8 cellular contexts compared by ENCODE assay signal in the genomic region with DNA sequence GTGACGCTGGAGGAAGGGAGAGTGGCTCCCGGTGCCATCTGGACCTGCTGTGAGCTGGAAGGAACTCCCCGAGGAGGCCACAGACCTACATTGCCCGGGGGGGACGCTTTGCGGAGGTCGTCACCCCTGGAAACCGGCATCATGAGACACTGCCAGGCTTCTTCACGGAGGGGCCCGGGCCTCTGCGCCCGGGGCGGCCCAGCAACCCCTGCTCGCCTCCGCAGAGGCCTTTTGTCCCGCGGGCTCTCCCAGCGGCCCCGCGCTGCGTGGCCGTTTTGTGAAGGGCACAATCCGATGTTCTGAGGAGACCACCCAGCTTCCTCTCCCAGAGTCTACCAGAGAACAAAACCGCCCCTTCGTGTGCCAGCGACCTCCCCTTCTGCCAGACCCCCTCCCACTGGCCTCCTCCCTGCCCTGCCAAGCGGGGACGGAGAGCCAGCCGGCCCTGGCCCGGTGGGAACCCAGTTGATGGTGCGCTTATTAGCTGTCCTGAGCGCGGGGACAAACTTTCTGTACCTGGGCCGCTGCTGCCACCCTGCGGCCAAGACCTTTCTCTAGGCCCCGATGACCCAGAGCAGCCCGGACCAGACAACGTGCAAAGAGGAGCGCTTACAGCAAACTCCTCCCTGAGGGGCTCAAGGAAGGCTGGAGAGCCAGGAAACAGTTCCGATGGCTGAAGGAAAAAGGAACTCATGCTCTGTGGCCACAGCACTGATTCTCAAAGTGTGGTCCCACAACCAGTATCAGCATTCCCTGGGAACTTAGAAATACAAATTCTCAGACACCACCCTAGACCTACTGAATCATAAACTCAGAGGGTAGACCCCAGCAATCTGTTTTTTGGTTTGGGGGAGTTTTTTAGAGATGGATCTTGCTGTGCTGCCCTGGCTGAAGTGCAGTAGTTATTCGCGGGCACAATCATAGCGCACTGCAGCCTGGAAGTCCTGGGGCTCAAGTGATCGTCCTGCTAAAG.
DNase-seq lines count a peak whose midpoint lies in the region; ATAC-seq, FAIRE-seq and TF ChIP-seq lines count a peak whose summit lies in the region.

No MANE protein-coding gene starts in this region.

- H3K9me3 ChIP-seq in neural progenitor cell (ENCODE audit: low read depth): no peaks in the 10 kb centered on the region

- H3K36me3 ChIP-seq in neural progenitor cell: no peaks in the 10 kb centered on the region

- no peak overlapping the region for H3K27ac ChIP-seq in neural progenitor cell

- peak overlapping the region; percentile 74 for H2AFZ ChIP-seq in neural progenitor cell (replicated peaks)

- peak; percentile 78 for FAIRE-seq in GM18507 (lab: Jason Lieb, UNC)
- peak; percentile 13 for FAIRE-seq in urothelium cell line (lab: Jason Lieb, UNC)

- DNase-seq in AG04449 (ENCODE audit: low read depth, low spot score) (no peak), GM18507 (ENCODE audit: extremely low spot score, insufficient read length, low read depth) (no peak), NCI-H524 treated with DMSO at 0.1 percent for 48 hours (lab: John Stamatoyannopoulos, UW) (peak; percentile 52), germinal center (ENCODE audit: low spot score) (peak; percentile 64), neural progenitor cell (ENCODE audit: low spot score) (peak; percentile 91), urothelium cell line (ENCODE audit: low spot score) (peak; percentile 85)
- peak; percentile 60 to 63 for DNase-seq in activated T-cell treated with anti-CD3 and anti-CD28 coated beads, Interleukin-2, amount 50 U/mL, for 72 hours

- TF ChIP-seq CTCF in AG04449 (IDR thresholded peaks at IDR 0.05; ENCODE audit: insufficient read depth, low read length, missing control alignments) (peak; percentile 88), neural progenitor cell (IDR thresholded peaks at IDR 0.05) (peak; percentile 83)

- no peaks in the 10 kb centered on the region for H3K4me1 ChIP-seq in neural progenitor cell

- H3K4me3 Mint-ChIP-seq in activated T-cell treated with anti-CD3 and anti-CD28 coated beads, Interleukin-2, amount 50 U/mL, for 72 hours: peak overlapping the region; percentile 20 to 40
- peak overlapping the region; percentile 65 for H3K4me3 Mint-ChIP-seq in neural progenitor cell

- H3K9ac ChIP-seq in neural progenitor cell: no peak overlapping the region

- peaks cover 26% of the 10 kb centered on the region for H3K27me3 Mint-ChIP-seq in activated T-cell treated with anti-CD3 and anti-CD28 coated beads, Interleukin-2, amount 50 U/mL, for 72 hours (ENCODE audit: low read depth)
- H3K27me3 Mint-ChIP-seq in neural progenitor cell (ENCODE audit: insufficient read depth, low read depth): peaks cover 31% of the 10 kb centered on the region

- peak; percentile 57 for ATAC-seq in HG02884 (IDR thresholded peaks at IDR 0.05; ENCODE audit: unreplicated experiment)
- ATAC-seq in activated T-cell treated with anti-CD3 and anti-CD28 coated beads, Interleukin-2, amount 50 U/mL, for 72 hours (replicated peaks in 1 of 2): peak; percentile 68 to 72

- POLR2A ChIA-PET in AG04449 (lab: Yijun Ruan, JAX): no interaction called here

- no peaks in the 10 kb centered on the region for H4K20me1 ChIP-seq in neural progenitor cell (ENCODE audit: low read depth)

- H3K9me3 Mint-ChIP-seq in activated T-cell treated with anti-CD3 and anti-CD28 coated beads, Interleukin-2, amount 50 U/mL, for 72 hours: no peaks in the 10 kb centered on the region
- no peaks in the 10 kb centered on the region for H3K9me3 Mint-ChIP-seq in neural progenitor cell

- peaks cover 15% of the 10 kb centered on the region for H3K4me1 Mint-ChIP-seq in activated T-cell treated with anti-CD3 and anti-CD28 coated beads, Interleukin-2, amount 50 U/mL, for 72 hours (ENCODE audit: low read depth)
- H3K4me1 Mint-ChIP-seq in neural progenitor cell: peaks cover 33% of the 10 kb centered on the region

- no peaks in the 10 kb centered on the region for H3K79me2 ChIP-seq in neural progenitor cell (ENCODE audit: low read depth)

- peak overlapping the region; percentile 35 for H3K4me3 ChIP-seq in AG04449 (ENCODE audit: low read depth, low read length)
- peak overlapping the region; percentile 41 for H3K4me3 ChIP-seq in neural progenitor cell

- CTCF ChIA-PET in AG04449 (lab: Yijun Ruan, JAX): interaction anchor here (0.7 to 15.2 kb wide), 35 partner anchors 8 to 614 kb away, joined by 3 to 566 read pairs (median 6); a partner anchor contains a TSS

- H3K36me3 Mint-ChIP-seq in activated T-cell treated with anti-CD3 and anti-CD28 coated beads, Interleukin-2, amount 50 U/mL, for 72 hours (ENCODE audit: insufficient read depth in 2 of 2): no peaks in the 10 kb centered on the region
- H3K36me3 Mint-ChIP-seq in neural progenitor cell: no peaks in the 10 kb centered on the region

- peaks cover 19% of the 10 kb centered on the region for H3F3A ChIP-seq in neural progenitor cell (ENCODE audit: low read depth)

- H3K27ac Mint-ChIP-seq in activated T-cell treated with anti-CD3 and anti-CD28 coated beads, Interleukin-2, amount 50 U/mL, for 72 hours: no peak overlapping the region
- no peak overlapping the region for H3K27ac Mint-ChIP-seq in neural progenitor cell

- peaks cover 37% of the 10 kb centered on the region for H3K27me3 ChIP-seq in neural progenitor cell

- H3K4me2 ChIP-seq in neural progenitor cell: peak overlapping the region; percentile 71

Comparison
In these comparisons a context has a peak if more than half of its experiments do, and no peak if none do; other contexts are left out.
1. DNase-seq: peak in NCI-H524 treated with DMSO at 0.1 percent for 48 hours (single experiment), activated T-cell treated with anti-CD3 and anti-CD28 coated beads, Interleukin-2, amount 50 U/mL, for 72 hours (2 of 2), germinal center (single experiment), neural progenitor cell (single experiment) and urothelium cell line (single experiment); none in AG04449 (single experiment) and GM18507 (single experiment).